ENCODE assay signal across 10 cellular contexts in the genomic region with DNA sequence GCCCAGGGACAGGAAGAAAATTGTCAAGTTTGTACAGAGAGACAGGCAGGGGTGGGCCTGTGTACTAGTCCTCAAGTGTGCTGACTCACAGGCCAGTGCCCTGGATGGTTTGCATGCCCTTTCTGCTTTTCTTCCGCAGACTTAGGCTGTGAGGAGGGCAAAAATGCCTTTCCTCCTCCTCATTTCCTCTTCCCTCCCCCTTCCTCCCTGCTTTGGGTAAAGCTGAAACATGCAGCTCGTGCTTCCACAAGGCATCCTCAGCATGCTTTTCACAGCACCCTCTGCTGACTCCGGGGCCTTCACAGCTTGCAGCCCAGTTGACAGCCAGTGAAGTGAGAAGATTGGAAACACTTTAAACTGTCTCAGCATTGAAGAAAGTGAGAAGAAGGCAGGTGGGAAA.
A peak's percentile ranks its signal among the peaks of the same experiment; 100 is the strongest.
DNase-seq lines count a peak whose midpoint lies in the region; ATAC-seq and TF ChIP-seq lines count a peak whose summit lies in the region.
"Had no signal": no experiment of that assay in that cellular context is flagged by ENCODE, and none has a peak within 500 bp of the region (broad histone marks: within the 10 kb centered on the region; RNA-seq: fewer than 3 reads in every experiment).

No MANE protein-coding gene starts in this region.

- DNase-seq in A673 (ENCODE audit: low spot score) (peak; percentile 50), LoVo (ENCODE audit: low spot score) (peak; percentile 19), choroid plexus epithelial cell (ENCODE audit: low read depth) (peak; percentile 96), kidney tubule cell (ENCODE audit: low spot score) (peak; percentile 97), NCI-H1930 (lab: John Stamatoyannopoulos, UW) (no peak), progenitor cell of endocrine pancreas (ENCODE audit: low spot score, unreplicated experiment) (no peak), NCI-H345 treated with DMSO at 0.1 percent for 48 hours (lab: John Stamatoyannopoulos, UW; ENCODE audit: unreplicated experiment) (no peak)
- DNase-seq: cortex of kidney had no signal

- no peak overlapping the region for H3K4me3 ChIP-seq in A673 (ENCODE audit: low read depth, low read length, poor library complexity, severe bottlenecking)
- H3K4me3 ChIP-seq in choroid plexus epithelial cell (ENCODE audit: low read depth, low read length), result no peak overlapping the region

- no peak overlapping the region for H3K27ac ChIP-seq in A673 (ENCODE audit: low read depth, low read length, poor library complexity, severe bottlenecking)

- TF ChIP-seq CTCF in A673 (conservative IDR thresholded peaks at IDR 0.05; ENCODE audit: low read depth, low read length) (peak; percentile 35; the same call in 1 of the 2 replicates), choroid plexus epithelial cell (conservative IDR thresholded peaks at IDR 0.05; ENCODE audit: low read depth, low read length) (peak; percentile 72), progenitor cell of endocrine pancreas (IDR thresholded peaks at IDR 0.05; ENCODE audit: unreplicated experiment) (no peak)

- no peaks in the 10 kb centered on the region for H3K27me3 ChIP-seq in A673 (replicated peaks; ENCODE audit: insufficient read depth, low read depth, low read length, poor library complexity)

- H3K36me3 ChIP-seq in A673 (ENCODE audit: insufficient read depth, low read length, poor library complexity, severe bottlenecking), result no peaks in the 10 kb centered on the region

- BruUV-seq in A673 (replicated peaks; lab: Mats Ljungman, UMichigan), result no TSS peak

- H3K9me3 Mint-ChIP-seq in progenitor cell of endocrine pancreas (ENCODE audit: low read depth), result no peaks in the 10 kb centered on the region

- no peaks in the 10 kb centered on the region for H3K36me3 Mint-ChIP-seq in progenitor cell of endocrine pancreas (ENCODE audit: insufficient read depth)

- peaks cover 5% of the 10 kb centered on the region for H3K27me3 Mint-ChIP-seq in progenitor cell of endocrine pancreas

- no peak for ATAC-seq in HG03469 (IDR thresholded peaks at IDR 0.05; ENCODE audit: unreplicated experiment)

- H3K27ac Mint-ChIP-seq in progenitor cell of endocrine pancreas, result no peak overlapping the region

- H3K4me1 ChIP-seq in A673 (ENCODE audit: insufficient read depth, low read length, poor library complexity, severe bottlenecking), result no peaks in the 10 kb centered on the region
- H3K4me1 ChIP-seq: Caco-2 had no signal

- no peak overlapping the region for H3K4me3 Mint-ChIP-seq in progenitor cell of endocrine pancreas (ENCODE audit: low read depth)

- no peaks in the 10 kb centered on the region for H3K9me3 ChIP-seq in A673 (ENCODE audit: low read depth, low read length, poor library complexity, severe bottlenecking)
- H3K9me3 ChIP-seq: Caco-2 had no signal

- POLR2A ChIA-PET in A673 (lab: Charles Lee; ENCODE audit: low non-redundant PET), result no interaction called here

- intact Hi-C loops in A673 (cut with micrococcal nuclease; ENCODE audit: unreplicated experiment), result no loop called here

- H3K4me1 Mint-ChIP-seq in progenitor cell of endocrine pancreas (ENCODE audit: low read depth), result no peaks in the 10 kb centered on the region

- CTCF ChIA-PET in A673 (lab: Charles Lee), result no interaction called here

Comparison
In these comparisons a context has a peak if more than half of its experiments do, and no peak if none do; other contexts are left out.
1. DNase-seq: peak in A673 (single experiment), LoVo (single experiment), choroid plexus epithelial cell (single experiment) and kidney tubule cell (single experiment); none in NCI-H1930 (0 of 2), progenitor cell of endocrine pancreas (single experiment) and NCI-H345 treated with DMSO at 0.1 percent for 48 hours (single experiment).